Comparison of ENCODE assay signal across 8 cellular contexts in genomic region chr20:57392512-57393271, GRCh38. TPM values are rescaled to one million over a fixed set of nuclear protein-coding genes. Genes with fewer than 3 reads are reported as not detected.
DNase-seq lines count a peak whose midpoint lies in the region; ATAC-seq, FAIRE-seq and TF ChIP-seq lines count a peak whose summit lies in the region.

No MANE protein-coding gene starts in this region.

- 4% methylated on average over 33 of the region's 33 CpGs for WGBS in thymus

- POLR2A ChIA-PET in endothelial cell of umbilical vein (lab: Charles Lee): no interaction called here

- peak overlapping the region; percentile 44; the same call in 1 of the 2 replicates for H3K9ac ChIP-seq in DND-41 (ENCODE audit: low read depth, low read length)
- H3K9ac ChIP-seq in endothelial cell of umbilical vein (replicated peaks; ENCODE audit: extremely low read depth, insufficient read depth, low read length): peak overlapping the region; percentile 59

- H3K4me3 Mint-ChIP-seq in IgD-negative memory B cell: peak overlapping the region; percentile 80 to 97 (median 92)
- H3K4me3 Mint-ChIP-seq in neural crest cell: peak overlapping the region; percentile 89

- H3K9me1 ChIP-seq in endothelial cell of umbilical vein (replicated peaks; ENCODE audit: control insufficient read depth, extremely low read depth, insufficient read depth, low read length): no peaks in the 10 kb centered on the region

- DNase-seq in DND-41 (peak; percentile 88), endothelial cell of umbilical vein (ENCODE audit: low read depth, low spot score) (no peak), neural crest cell (ENCODE audit: low read depth, low spot score) (no peak), hepatic stellate cell (ENCODE audit: low spot score) (no peak), omental fat pad (ENCODE audit: low spot score) (no peak)
- peak; percentile 61 to 78 for DNase-seq in activated CD8-positive, alpha-beta memory T cell treated with anti-CD3 and anti-CD28 coated beads for 1 hour (ENCODE audit: extremely low read depth in 1 of 2, low read depth in 1 of 2)

- CTCF ChIA-PET in endothelial cell of umbilical vein (lab: Charles Lee): interaction anchor here (1.7 kb wide), 1 partner anchor 11 kb away, joined by 9 read pairs; no protein-coding TSS in a partner anchor

- dilution Hi-C loops in endothelial cell of umbilical vein (cut with MboI; ENCODE audit: extremely low pct_ligation_motif_present, low sequenced_read_pairs): no loop called here

- no peak for FAIRE-seq in endothelial cell of umbilical vein (lab: Jason Lieb, UNC)

- no peak for TF ChIP-seq POLR2A in endothelial cell of umbilical vein (IDR thresholded peaks at IDR 0.05; ENCODE audit: low read depth, low read length)

- H3K36me3 ChIP-seq in DND-41 (ENCODE audit: insufficient read depth, low read length) (peaks cover 24% of the 10 kb centered on the region; the same call in 1 of the 2 replicates), endothelial cell of umbilical vein (ENCODE audit: control insufficient read depth in 2 of 2, extremely low read depth in 1 of 2, insufficient read depth in 2 of 2, low read length in 2 of 2) (peaks cover 3 to 17% of the 10 kb centered on the region in 2 experiments), thymus (ENCODE audit: control insufficient read depth, insufficient read depth) (peaks cover 44% of the 10 kb centered on the region)

- no TSS peak for BruUV-seq in endothelial cell of umbilical vein (replicated peaks; lab: Mats Ljungman, UMichigan)

- peak overlapping the region; percentile 84 to 99 (median 97) for H3K27ac Mint-ChIP-seq in IgD-negative memory B cell
- H3K27ac Mint-ChIP-seq in neural crest cell (ENCODE audit: unreplicated experiment): no peak overlapping the region

- peaks cover 28 to 43% (median 30%) of the 10 kb centered on the region in 3 donors for H3K4me1 Mint-ChIP-seq in IgD-negative memory B cell
- peaks cover 58% of the 10 kb centered on the region for H3K4me1 Mint-ChIP-seq in neural crest cell

- H3K36me3 Mint-ChIP-seq in IgD-negative memory B cell (peaks cover 3% of the 10 kb centered on the region), neural crest cell (ENCODE audit: low read depth) (peaks cover 3% of the 10 kb centered on the region)

- H3K27me3 Mint-ChIP-seq in IgD-negative memory B cell (no peaks in the 10 kb centered on the region), neural crest cell (ENCODE audit: low read depth) (peaks cover 6% of the 10 kb centered on the region)

- H3K9me3 Mint-ChIP-seq in IgD-negative memory B cell (peaks cover 0 to 1% (median 0%) of the 10 kb centered on the region in 3 donors), neural crest cell (no peaks in the 10 kb centered on the region)

- H3K4me1 ChIP-seq in DND-41 (ENCODE audit: insufficient read depth, low read length) (peaks cover 49% of the 10 kb centered on the region), endothelial cell of umbilical vein (ENCODE audit: control insufficient read depth, extremely low read depth, insufficient read depth, low read length) (peaks cover 24% of the 10 kb centered on the region), thymus (ENCODE audit: control insufficient read depth, insufficient read depth, low read length) (peaks cover 60% of the 10 kb centered on the region)

- intact Hi-C loops in endothelial cell of umbilical vein (cut with micrococcal nuclease): loop anchor here (10.0 kb wide), 1 partner anchor 1012 kb away; no protein-coding TSS in a partner anchor

- H4K20me1 ChIP-seq in DND-41 (ENCODE audit: insufficient read depth, low read length) (peaks cover 61% of the 10 kb centered on the region), endothelial cell of umbilical vein (replicated peaks; ENCODE audit: control insufficient read depth, extremely low read depth, insufficient read depth, low read length) (no peaks in the 10 kb centered on the region)

- ATAC-seq in DND-41 (ENCODE audit: insufficient read depth, low read depth) (peak; percentile 89), omental fat pad (ENCODE audit: low FRiP score) (no peak)

- H3K4me2 ChIP-seq in DND-41 (ENCODE audit: insufficient read depth, low read length) (peak overlapping the region; percentile 70), endothelial cell of umbilical vein (ENCODE audit: insufficient read depth, low read length) (peak overlapping the region; percentile 82)

- H3K9me3 ChIP-seq in DND-41 (ENCODE audit: insufficient read depth, low read length, severe bottlenecking): no peaks in the 10 kb centered on the region
- H3K9me3 ChIP-seq in endothelial cell of umbilical vein (replicated peaks; ENCODE audit: control insufficient read depth, insufficient read depth, low read length): no peaks in the 10 kb centered on the region
- no peaks in the 10 kb centered on the region for H3K9me3 ChIP-seq in thymus (ENCODE audit: control insufficient read depth)

- H3K4me3 ChIP-seq in DND-41 (ENCODE audit: low read depth in 1 of 2, low read length in 2 of 2) (peak overlapping the region; percentile 7 to 66; a peak in 3 of 4 replicates), endothelial cell of umbilical vein (replicated peaks in 1 of 3; ENCODE audit: insufficient read depth in 1 of 3, low read depth in 1 of 3, low read length in 3 of 3) (peak overlapping the region; percentile 65 to 84 (median 69)), thymus (ENCODE audit: low read length) (peak overlapping the region; percentile 74)

- H2AFZ ChIP-seq in DND-41 (ENCODE audit: low read depth, low read length): no peak overlapping the region
- H2AFZ ChIP-seq in endothelial cell of umbilical vein (ENCODE audit: low read depth, low read length): no peak overlapping the region

- H3K27ac ChIP-seq in DND-41 (ENCODE audit: low read length): peak overlapping the region; percentile 35; the same call in 1 of the 2 replicates
- H3K27ac ChIP-seq in endothelial cell of umbilical vein (ENCODE audit: insufficient read depth, low read depth, low read length): no peak overlapping the region
- H3K27ac ChIP-seq in thymus (ENCODE audit: low read depth): peak overlapping the region; percentile 94

- peak; percentile 15 for TF ChIP-seq CTCF in DND-41 (IDR thresholded peaks at IDR 0.05; ENCODE audit: borderline replicate concordance, extremely low read depth, low read length, poor library complexity, severe bottlenecking)
- TF ChIP-seq CTCF in endothelial cell of umbilical vein (IDR thresholded peaks at IDR 0.05; ENCODE audit: extremely low read depth in 1 of 2, insufficient read depth in 1 of 2, low read depth in 1 of 2, low read length in 2 of 2): no peak
- TF ChIP-seq CTCF in neural crest cell (conservative IDR thresholded peaks at IDR 0.05): no peak
- TF ChIP-seq CTCF in omental fat pad (IDR thresholded peaks at IDR 0.05): no peak

- H3K79me2 ChIP-seq in DND-41 (ENCODE audit: insufficient read depth, low read length): no peaks in the 10 kb centered on the region
- peaks cover 15% of the 10 kb centered on the region for H3K79me2 ChIP-seq in endothelial cell of umbilical vein (ENCODE audit: control insufficient read depth, insufficient read depth, low read length)

- H3K27me3 ChIP-seq in DND-41 (ENCODE audit: insufficient read depth, low read length, poor library complexity): peaks cover 5% of the 10 kb centered on the region
- no peaks in the 10 kb centered on the region for H3K27me3 ChIP-seq in endothelial cell of umbilical vein (ENCODE audit: control insufficient read depth in 2 of 2, insufficient read depth in 2 of 2, low read length in 2 of 2)
- H3K27me3 ChIP-seq in thymus (ENCODE audit: control insufficient read depth, insufficient read depth): no peaks in the 10 kb centered on the region

TF ChIP-seq in endothelial cell of umbilical vein, 7 proteins besides CTCF, POLR2A, EP300 and RAD21:
- TF ChIP-seq FOS (IDR thresholded peaks at IDR 0.05; ENCODE audit: borderline replicate concordance, insufficient read depth, low read length) (no peak), MAX (IDR thresholded peaks at IDR 0.05; ENCODE audit: insufficient read depth, insufficient read length) (no peak), EZH2 (IDR thresholded peaks at IDR 0.05; ENCODE audit: borderline replicate concordance, low read depth, low read length, severe bottlenecking) (no peak), JUN (IDR thresholded peaks at IDR 0.05; ENCODE audit: borderline replicate concordance, insufficient read depth, insufficient read length, low read depth) (no peak), POLR2AphosphoS5 (IDR thresholded peaks at IDR 0.05; ENCODE audit: insufficient read depth, low read depth, low read length) (no peak), GATA2 (IDR thresholded peaks at IDR 0.05; ENCODE audit: insufficient read depth, insufficient read length, low read depth, low read length) (no peak), MYC (IDR thresholded peaks at IDR 0.05; ENCODE audit: low read depth, low read length) (no peak)

RNA-seq across cellular contexts. Expression of gene RBM38, which starts 1.5 kb away (rescaled TPM):
- polyA plus RNA-seq in IgD-negative memory B cell (39.2 TPM), endothelial cell of umbilical vein (37.4 and 49.0 TPM in 2 replicates), thymus (84.6 TPM)
- total RNA-seq in endothelial cell of umbilical vein (22.1 and 27.5 TPM in 2 replicates), neural crest cell (33.3 and 33.4 TPM in 2 replicates), omental fat pad (10 to 100 TPM in 3 of 4 donors, 1 to 10 TPM in 1; 4.6 to 18.0 (median 10.6) TPM)
- polyA plus RNA-seq in endothelial cell of umbilical vein (2011; cell fraction: cytosol; rRNA removed): 17.9 and 21.1 TPM in 2 replicates
- polyA plus RNA-seq in endothelial cell of umbilical vein (2011; cell fraction: nucleus; rRNA removed): 9.5 and 10.4 TPM in 2 replicates
- polyA plus RNA-seq in endothelial cell of umbilical vein (2012): 16.4 and 24.6 TPM in 2 replicates
- polyA minus RNA-seq in endothelial cell of umbilical vein: 12.6 and 13.7 TPM in 2 replicates
- polyA minus RNA-seq in endothelial cell of umbilical vein (2011; cell fraction: cytosol; rRNA and poly(A)+ RNA removed): 20.5 TPM
- 2.4 and 4.1 TPM in 2 replicates for polyA minus RNA-seq in endothelial cell of umbilical vein (2011; cell fraction: nucleus; rRNA and poly(A)+ RNA removed)

RNA-seq across cellular contexts. Expression of gene RAE1, which starts 41.6 kb away (rescaled TPM):
- polyA plus RNA-seq in IgD-negative memory B cell: 38.6 TPM
- 34.1 and 37.1 TPM in 2 replicates for total RNA-seq in endothelial cell of umbilical vein
- 38.1 and 55.8 TPM in 2 replicates for polyA plus RNA-seq in endothelial cell of umbilical vein
- 59.9 and 63.4 TPM in 2 replicates for polyA plus RNA-seq in endothelial cell of umbilical vein (2011; cell fraction: cytosol; rRNA removed)
- 90.9 and 107 TPM in 2 replicates for polyA plus RNA-seq in endothelial cell of umbilical vein (2011; cell fraction: nucleus; rRNA removed)
- 36.1 and 43.6 TPM in 2 replicates for polyA plus RNA-seq in endothelial cell of umbilical vein (2012)
- polyA minus RNA-seq in endothelial cell of umbilical vein: 60.0 and 69.2 TPM in 2 replicates
- polyA minus RNA-seq in endothelial cell of umbilical vein (2011; cell fraction: cytosol; rRNA and poly(A)+ RNA removed): 50.8 TPM
- 46.8 and 74.9 TPM in 2 replicates for polyA minus RNA-seq in endothelial cell of umbilical vein (2011; cell fraction: nucleus; rRNA and poly(A)+ RNA removed)
- total RNA-seq in neural crest cell: 54.7 and 57.0 TPM in 2 replicates
- 22.3 TPM for polyA plus RNA-seq in thymus
- total RNA-seq in omental fat pad: 10 to 100 TPM; 13.9 to 32.9 (median 17.2) TPM

Comparison
In these comparisons a context has a peak if more than half of its experiments do, and no peak if none do; other contexts are left out.
1. DNase-seq: peak in DND-41 (single experiment) and activated CD8-positive, alpha-beta memory T cell treated with anti-CD3 and anti-CD28 coated beads for 1 hour (2 of 2); none in endothelial cell of umbilical vein (single experiment), neural crest cell (single experiment), hepatic stellate cell (single experiment) and omental fat pad (single experiment).
2. Peak in every context shown above with its lines, with median percentiles within 50 percentile points of each other: H3K4me3 ChIP-seq.